ENCODE assay signal across 10 cellular contexts in genomic region chr14:97456958-97457357, GRCh38.
A peak's percentile ranks its signal among the peaks of the same experiment; 100 is the strongest.
DNase-seq lines count a peak whose midpoint lies in the region; ATAC-seq, FAIRE-seq and TF ChIP-seq lines count a peak whose summit lies in the region.
"Had no signal": no experiment of that assay in that cellular context is flagged by ENCODE, and none has a peak within 500 bp of the region (broad histone marks: within the 10 kb centered on the region; RNA-seq: fewer than 3 reads in every experiment).

No MANE protein-coding gene starts in this region.

- DNase-seq in RWPE2 (ENCODE audit: low spot score) = no peak
- DNase-seq in activated T-cell treated with anti-CD3 and anti-CD28 coated beads, Interleukin-2, amount 50 U/mL, for 4 hours = peak; percentile 66
- DNase-seq in kidney epithelial cell (ENCODE audit: low read depth) = peak; percentile 1
- DNase-seq in stimulated activated CD8-positive, alpha-beta memory T cell treated with anti-CD3 and anti-CD28 coated beads, Interleukin-4, amount 100 ng/mL, for 48 hours = peak; percentile 77
- DNase-seq in H7 = no peak
- no peak for DNase-seq in GM12891 (ENCODE audit: insufficient read length, low spot score)
- DNase-seq in mesothelial cell of epicardium (ENCODE audit: low spot score in 2 of 2, unreplicated experiment in 2 of 2) = no peak
- no peak for DNase-seq in 8988T
- DNase-seq: NCI-H524 treated with DMSO at 0.1 percent for 48 hours had no signal

- H3K27ac Mint-ChIP-seq in mesothelial cell of epicardium = no peak overlapping the region

- no peak for TF ChIP-seq POLR2A in GM12891 (IDR thresholded peaks at IDR 0.05; ENCODE audit: low read depth, low read length)

- peaks cover 6% of the 10 kb centered on the region for H3K9me3 Mint-ChIP-seq in activated T-cell treated with anti-CD3 and anti-CD28 coated beads, Interleukin-2, amount 50 U/mL, for 4 hours
- peaks cover 6% of the 10 kb centered on the region for H3K9me3 Mint-ChIP-seq in mesothelial cell of epicardium

- H3K36me3 Mint-ChIP-seq in activated T-cell treated with anti-CD3 and anti-CD28 coated beads, Interleukin-2, amount 50 U/mL, for 4 hours (ENCODE audit: insufficient read depth) = peaks cover 11% of the 10 kb centered on the region
- no peaks in the 10 kb centered on the region for H3K36me3 Mint-ChIP-seq in mesothelial cell of epicardium

- H3K4me1 Mint-ChIP-seq in activated T-cell treated with anti-CD3 and anti-CD28 coated beads, Interleukin-2, amount 50 U/mL, for 4 hours (ENCODE audit: low read depth) = peaks cover 50% of the 10 kb centered on the region
- peaks cover 15% of the 10 kb centered on the region for H3K4me1 Mint-ChIP-seq in mesothelial cell of epicardium

- H3K27me3 ChIP-seq in RWPE2 (ENCODE audit: insufficient read depth, poor library complexity, severe bottlenecking) (no peaks in the 10 kb centered on the region), kidney epithelial cell (ENCODE audit: control insufficient read depth, insufficient read depth, low read length) (peaks cover 2% of the 10 kb centered on the region), H7 (ENCODE audit: control insufficient read depth, insufficient read depth, low read length) (no peaks in the 10 kb centered on the region; the same call in 1 of the 2 replicates)
- H3K27me3 ChIP-seq: upper lobe of left lung had no signal

- no peaks in the 10 kb centered on the region for H3K4me1 ChIP-seq in RWPE2 (ENCODE audit: insufficient read depth, poor library complexity, severe bottlenecking)

- peak overlapping the region; percentile 35 for H3K4me3 Mint-ChIP-seq in activated T-cell treated with anti-CD3 and anti-CD28 coated beads, Interleukin-2, amount 50 U/mL, for 4 hours
- H3K4me3 Mint-ChIP-seq in mesothelial cell of epicardium = no peak overlapping the region

- TF ChIP-seq CTCF in RWPE2 (IDR thresholded peaks at IDR 0.05; ENCODE audit: poor library complexity, severe bottlenecking) = no peak
- no peak for TF ChIP-seq CTCF in kidney epithelial cell (IDR thresholded peaks at IDR 0.05; ENCODE audit: insufficient read depth, low read length, poor library complexity, severe bottlenecking)
- no peak for TF ChIP-seq CTCF in mesothelial cell of epicardium (IDR thresholded peaks at IDR 0.05; ENCODE audit: unreplicated experiment)

- peak; percentile 59 for ATAC-seq in RWPE2 (ENCODE audit: low read depth)
- peak; percentile 90 to 92 for ATAC-seq in activated T-cell treated with anti-CD3 and anti-CD28 coated beads, Interleukin-2, amount 50 U/mL, for 4 hours

- no peaks in the 10 kb centered on the region for H3K27me3 Mint-ChIP-seq in activated T-cell treated with anti-CD3 and anti-CD28 coated beads, Interleukin-2, amount 50 U/mL, for 4 hours (ENCODE audit: low read depth)
- peaks cover 44% of the 10 kb centered on the region for H3K27me3 Mint-ChIP-seq in mesothelial cell of epicardium (ENCODE audit: low read depth)

- H3K36me3 ChIP-seq in RWPE2 (ENCODE audit: low read depth) (no peaks in the 10 kb centered on the region), kidney epithelial cell (ENCODE audit: control insufficient read depth, insufficient read depth, low read length) (no peaks in the 10 kb centered on the region), H7 (replicated peaks; ENCODE audit: control insufficient read depth, insufficient read depth, low read length) (no peaks in the 10 kb centered on the region)
- H3K36me3 ChIP-seq: upper lobe of left lung had no signal

- no peak for FAIRE-seq in GM12891 (lab: Jason Lieb, UNC)

- no peak overlapping the region for H3K4me3 ChIP-seq in RWPE2 (ENCODE audit: severe bottlenecking)
- no peak overlapping the region for H3K4me3 ChIP-seq in kidney epithelial cell (ENCODE audit: low read depth, low read length)
- no peak overlapping the region for H3K4me3 ChIP-seq in H7 (ENCODE audit: insufficient read depth, low read depth, low read length)
- H3K4me3 ChIP-seq: upper lobe of left lung had no signal

- peaks cover 2% of the 10 kb centered on the region for H3K9me3 ChIP-seq in RWPE2 (ENCODE audit: severe bottlenecking)

- no peak overlapping the region for H3K27ac ChIP-seq in RWPE2 (ENCODE audit: poor library complexity, severe bottlenecking)

TF ChIP-seq in GM12891, 5 proteins besides CTCF, POLR2A, EP300 and RAD21:
- no peak for TF ChIP-seq POU2F2 (IDR thresholded peaks at IDR 0.05; ENCODE audit: low read depth, low read length)
- no peak for TF ChIP-seq TAF1 (IDR thresholded peaks at IDR 0.05; ENCODE audit: low read depth, low read length)
- TF ChIP-seq SPI1 (IDR thresholded peaks at IDR 0.05; ENCODE audit: low read depth, low read length) = no peak
- TF ChIP-seq PAX5 (IDR thresholded peaks at IDR 0.05; ENCODE audit: insufficient read depth, low read length, severe bottlenecking) = no peak
- TF ChIP-seq POLR2AphosphoS5 (IDR thresholded peaks at IDR 0.05; ENCODE audit: low read depth, low read length) = no peak

Comparison
In these comparisons a context has a peak if more than half of its experiments do, and no peak if none do; other contexts are left out.
1. DNase-seq: peak in activated T-cell treated with anti-CD3 and anti-CD28 coated beads, Interleukin-2, amount 50 U/mL, for 4 hours (single experiment), kidney epithelial cell (single experiment) and stimulated activated CD8-positive, alpha-beta memory T cell treated with anti-CD3 and anti-CD28 coated beads, Interleukin-4, amount 100 ng/mL, for 48 hours (single experiment); none in RWPE2 (single experiment), H7 (single experiment), GM12891 (single experiment), mesothelial cell of epicardium (0 of 2) and 8988T (single experiment).